ENCODE assay signal across 1 cellular context in the genomic region with DNA sequence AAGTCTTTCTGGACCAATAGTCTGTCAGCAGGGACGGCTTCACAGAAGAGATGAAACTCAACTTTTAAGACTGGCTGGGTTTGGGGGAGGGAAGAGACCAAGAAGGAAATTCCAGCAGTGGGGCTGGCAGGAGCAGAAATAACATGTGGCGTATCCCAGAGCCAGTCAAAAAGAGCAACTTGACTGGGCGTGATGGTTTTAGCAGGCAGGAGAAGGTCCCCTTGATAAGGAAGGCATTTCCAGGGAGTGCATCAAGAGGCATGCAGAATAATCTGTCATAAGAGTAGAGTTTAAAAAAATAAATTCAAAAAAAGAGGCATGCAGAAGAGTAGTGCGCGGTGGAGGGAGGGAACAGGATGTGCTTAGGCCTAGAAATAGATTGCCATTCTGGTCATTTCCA.
TF ChIP-seq lines count a peak whose summit lies in the region.

No MANE protein-coding gene starts in this region.

TF ChIP-seq in GM23338, 12 proteins besides CTCF, POLR2A, EP300 and RAD21 (continued from another document):
- TF ChIP-seq, protein P1, sequence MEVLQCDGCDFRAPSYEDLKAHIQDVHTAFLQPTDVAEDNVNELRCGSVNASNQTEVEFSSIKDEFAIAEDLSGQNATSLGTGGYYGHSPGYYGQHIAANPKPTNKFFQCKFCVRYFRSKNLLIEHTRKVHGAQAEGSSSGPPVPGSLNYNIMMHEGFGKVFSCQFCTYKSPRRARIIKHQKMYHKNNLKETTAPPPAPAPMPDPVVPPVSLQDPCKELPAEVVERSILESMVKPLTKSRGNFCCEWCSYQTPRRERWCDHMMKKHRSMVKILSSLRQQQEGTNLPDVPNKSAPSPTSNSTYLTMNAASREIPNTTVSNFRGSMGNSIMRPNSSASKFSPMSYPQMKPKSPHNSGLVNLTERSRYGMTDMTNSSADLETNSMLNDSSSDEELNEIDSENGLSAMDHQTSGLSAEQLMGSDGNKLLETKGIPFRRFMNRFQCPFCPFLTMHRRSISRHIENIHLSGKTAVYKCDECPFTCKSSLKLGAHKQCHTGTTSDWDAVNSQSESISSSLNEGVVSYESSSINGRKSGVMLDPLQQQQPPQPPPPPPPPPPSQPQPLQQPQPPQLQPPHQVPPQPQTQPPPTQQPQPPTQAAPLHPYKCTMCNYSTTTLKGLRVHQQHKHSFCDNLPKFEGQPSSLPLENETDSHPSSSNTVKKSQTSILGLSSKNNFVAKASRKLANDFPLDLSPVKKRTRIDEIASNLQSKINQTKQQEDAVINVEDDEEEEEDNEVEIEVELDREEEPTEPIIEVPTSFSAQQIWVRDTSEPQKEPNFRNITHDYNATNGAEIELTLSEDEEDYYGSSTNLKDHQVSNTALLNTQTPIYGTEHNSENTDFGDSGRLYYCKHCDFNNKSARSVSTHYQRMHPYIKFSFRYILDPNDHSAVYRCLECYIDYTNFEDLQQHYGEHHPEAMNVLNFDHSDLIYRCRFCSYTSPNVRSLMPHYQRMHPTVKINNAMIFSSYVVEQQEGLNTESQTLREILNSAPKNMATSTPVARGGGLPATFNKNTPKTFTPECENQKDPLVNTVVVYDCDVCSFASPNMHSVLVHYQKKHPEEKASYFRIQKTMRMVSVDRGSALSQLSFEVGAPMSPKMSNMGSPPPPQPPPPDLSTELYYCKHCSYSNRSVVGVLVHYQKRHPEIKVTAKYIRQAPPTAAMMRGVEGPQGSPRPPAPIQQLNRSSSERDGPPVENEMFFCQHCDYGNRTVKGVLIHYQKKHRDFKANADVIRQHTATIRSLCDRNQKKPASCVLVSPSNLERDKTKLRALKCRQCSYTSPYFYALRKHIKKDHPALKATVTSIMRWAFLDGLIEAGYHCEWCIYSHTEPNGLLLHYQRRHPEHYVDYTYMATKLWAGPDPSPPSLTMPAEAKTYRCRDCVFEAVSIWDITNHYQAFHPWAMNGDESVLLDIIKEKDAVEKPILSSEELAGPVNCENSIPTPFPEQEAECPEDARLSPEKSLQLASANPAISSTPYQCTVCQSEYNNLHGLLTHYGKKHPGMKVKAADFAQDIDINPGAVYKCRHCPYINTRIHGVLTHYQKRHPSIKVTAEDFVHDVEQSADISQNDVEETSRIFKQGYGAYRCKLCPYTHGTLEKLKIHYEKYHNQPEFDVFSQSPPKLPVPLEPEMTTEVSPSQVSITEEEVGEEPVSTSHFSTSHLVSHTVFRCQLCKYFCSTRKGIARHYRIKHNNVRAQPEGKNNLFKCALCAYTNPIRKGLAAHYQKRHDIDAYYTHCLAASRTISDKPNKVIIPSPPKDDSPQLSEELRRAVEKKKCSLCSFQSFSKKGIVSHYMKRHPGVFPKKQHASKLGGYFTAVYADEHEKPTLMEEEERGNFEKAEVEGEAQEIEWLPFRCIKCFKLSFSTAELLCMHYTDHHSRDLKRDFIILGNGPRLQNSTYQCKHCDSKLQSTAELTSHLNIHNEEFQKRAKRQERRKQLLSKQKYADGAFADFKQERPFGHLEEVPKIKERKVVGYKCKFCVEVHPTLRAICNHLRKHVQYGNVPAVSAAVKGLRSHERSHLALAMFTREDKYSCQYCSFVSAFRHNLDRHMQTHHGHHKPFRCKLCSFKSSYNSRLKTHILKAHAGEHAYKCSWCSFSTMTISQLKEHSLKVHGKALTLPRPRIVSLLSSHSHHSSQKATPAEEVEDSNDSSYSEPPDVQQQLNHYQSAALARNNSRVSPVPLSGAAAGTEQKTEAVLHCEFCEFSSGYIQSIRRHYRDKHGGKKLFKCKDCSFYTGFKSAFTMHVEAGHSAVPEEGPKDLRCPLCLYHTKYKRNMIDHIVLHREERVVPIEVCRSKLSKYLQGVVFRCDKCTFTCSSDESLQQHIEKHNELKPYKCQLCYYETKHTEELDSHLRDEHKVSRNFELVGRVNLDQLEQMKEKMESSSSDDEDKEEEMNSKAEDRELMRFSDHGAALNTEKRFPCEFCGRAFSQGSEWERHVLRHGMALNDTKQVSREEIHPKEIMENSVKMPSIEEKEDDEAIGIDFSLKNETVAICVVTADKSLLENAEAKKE (CRISPR knock-in tag; IDR thresholded peaks at IDR 0.05), result no peak
- TF ChIP-seq EZH2 (IDR thresholded peaks at IDR 0.05; ENCODE audit: low read depth, unreplicated experiment) (no peak), POLR2AphosphoS5 (IDR thresholded peaks at IDR 0.05; ENCODE audit: low read depth) (no peak), STAT1 (IDR thresholded peaks at IDR 0.05; ENCODE audit: unreplicated experiment) (no peak), ZNF114 (CRISPR knock-in tag; IDR thresholded peaks at IDR 0.05) (no peak), JUNB (IDR thresholded peaks at IDR 0.05; ENCODE audit: unreplicated experiment) (no peak), EZH2phosphoT487 (IDR thresholded peaks at IDR 0.05; ENCODE audit: unreplicated experiment) (no peak)
- TF ChIP-seq, protein P2, sequence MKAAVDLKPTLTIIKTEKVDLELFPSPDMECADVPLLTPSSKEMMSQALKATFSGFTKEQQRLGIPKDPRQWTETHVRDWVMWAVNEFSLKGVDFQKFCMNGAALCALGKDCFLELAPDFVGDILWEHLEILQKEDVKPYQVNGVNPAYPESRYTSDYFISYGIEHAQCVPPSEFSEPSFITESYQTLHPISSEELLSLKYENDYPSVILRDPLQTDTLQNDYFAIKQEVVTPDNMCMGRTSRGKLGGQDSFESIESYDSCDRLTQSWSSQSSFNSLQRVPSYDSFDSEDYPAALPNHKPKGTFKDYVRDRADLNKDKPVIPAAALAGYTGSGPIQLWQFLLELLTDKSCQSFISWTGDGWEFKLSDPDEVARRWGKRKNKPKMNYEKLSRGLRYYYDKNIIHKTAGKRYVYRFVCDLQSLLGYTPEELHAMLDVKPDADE (IDR thresholded peaks at IDR 0.05), result no peak
